Comparison of ENCODE assay signal across 1 cellular context in the genomic region with DNA sequence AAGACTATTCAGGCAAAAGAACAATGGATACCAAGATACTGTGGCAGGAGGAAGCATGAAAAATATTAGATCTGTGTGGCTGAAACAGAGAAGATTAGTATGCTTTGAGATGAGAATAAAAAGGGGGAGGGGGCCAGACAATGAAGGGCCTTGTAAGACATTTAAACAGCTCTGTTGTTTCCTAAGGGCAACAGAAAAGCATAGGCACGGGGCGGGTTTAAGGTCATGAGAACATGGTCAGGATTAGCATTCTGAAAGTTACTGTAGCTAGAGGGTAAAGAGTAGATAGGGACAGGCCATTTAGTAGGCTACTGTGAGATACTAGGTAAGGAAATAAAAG.
TF ChIP-seq lines count a peak whose summit lies in the region.

No MANE protein-coding gene starts in this region.

TF ChIP-seq in WTC11, 78 proteins besides CTCF, POLR2A, EP300 and RAD21:
- TF ChIP-seq, protein P1, sequence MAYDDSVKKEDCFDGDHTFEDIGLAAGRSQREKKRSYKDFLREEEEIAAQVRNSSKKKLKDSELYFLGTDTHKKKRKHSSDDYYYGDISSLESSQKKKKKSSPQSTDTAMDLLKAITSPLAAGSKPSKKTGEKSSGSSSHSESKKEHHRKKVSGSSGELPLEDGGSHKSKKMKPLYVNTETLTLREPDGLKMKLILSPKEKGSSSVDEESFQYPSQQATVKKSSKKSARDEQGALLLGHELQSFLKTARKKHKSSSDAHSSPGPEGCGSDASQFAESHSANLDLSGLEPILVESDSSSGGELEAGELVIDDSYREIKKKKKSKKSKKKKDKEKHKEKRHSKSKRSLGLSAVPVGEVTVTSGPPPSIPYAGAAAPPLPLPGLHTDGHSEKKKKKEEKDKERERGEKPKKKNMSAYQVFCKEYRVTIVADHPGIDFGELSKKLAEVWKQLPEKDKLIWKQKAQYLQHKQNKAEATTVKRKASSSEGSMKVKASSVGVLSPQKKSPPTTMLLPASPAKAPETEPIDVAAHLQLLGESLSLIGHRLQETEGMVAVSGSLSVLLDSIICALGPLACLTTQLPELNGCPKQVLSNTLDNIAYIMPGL (CRISPR knock-in tag; IDR thresholded peaks at IDR 0.05) = no peak
- TF ChIP-seq ZNF671 (CRISPR knock-in tag; IDR thresholded peaks at IDR 0.05) (no peak), RELA (CRISPR knock-in tag; IDR thresholded peaks at IDR 0.05; ENCODE audit: borderline replicate concordance) (no peak), NR1H2 (CRISPR knock-in tag; IDR thresholded peaks at IDR 0.05) (no peak), ZNF232 (CRISPR knock-in tag; IDR thresholded peaks at IDR 0.05) (no peak), JAZF1 (CRISPR knock-in tag; IDR thresholded peaks at IDR 0.05) (no peak), GTF2I (CRISPR knock-in tag; conservative IDR thresholded peaks at IDR 0.05) (no peak)
- TF ChIP-seq, protein P2, sequence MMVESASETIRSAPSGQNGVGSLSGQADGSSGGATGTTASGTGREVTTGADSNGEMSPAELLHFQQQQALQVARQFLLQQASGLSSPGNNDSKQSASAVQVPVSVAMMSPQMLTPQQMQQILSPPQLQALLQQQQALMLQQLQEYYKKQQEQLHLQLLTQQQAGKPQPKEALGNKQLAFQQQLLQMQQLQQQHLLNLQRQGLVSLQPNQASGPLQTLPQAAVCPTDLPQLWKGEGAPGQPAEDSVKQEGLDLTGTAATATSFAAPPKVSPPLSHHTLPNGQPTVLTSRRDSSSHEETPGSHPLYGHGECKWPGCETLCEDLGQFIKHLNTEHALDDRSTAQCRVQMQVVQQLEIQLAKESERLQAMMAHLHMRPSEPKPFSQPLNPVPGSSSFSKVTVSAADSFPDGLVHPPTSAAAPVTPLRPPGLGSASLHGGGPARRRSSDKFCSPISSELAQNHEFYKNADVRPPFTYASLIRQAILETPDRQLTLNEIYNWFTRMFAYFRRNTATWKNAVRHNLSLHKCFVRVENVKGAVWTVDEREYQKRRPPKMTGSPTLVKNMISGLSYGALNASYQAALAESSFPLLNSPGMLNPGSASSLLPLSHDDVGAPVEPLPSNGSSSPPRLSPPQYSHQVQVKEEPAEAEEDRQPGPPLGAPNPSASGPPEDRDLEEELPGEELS (CRISPR knock-in tag; IDR thresholded peaks at IDR 0.05) = no peak
- TF ChIP-seq, protein P3, sequence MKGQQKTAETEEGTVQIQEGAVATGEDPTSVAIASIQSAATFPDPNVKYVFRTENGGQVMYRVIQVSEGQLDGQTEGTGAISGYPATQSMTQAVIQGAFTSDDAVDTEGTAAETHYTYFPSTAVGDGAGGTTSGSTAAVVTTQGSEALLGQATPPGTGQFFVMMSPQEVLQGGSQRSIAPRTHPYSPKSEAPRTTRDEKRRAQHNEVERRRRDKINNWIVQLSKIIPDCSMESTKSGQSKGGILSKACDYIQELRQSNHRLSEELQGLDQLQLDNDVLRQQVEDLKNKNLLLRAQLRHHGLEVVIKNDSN (CRISPR knock-in tag; IDR thresholded peaks at IDR 0.05) = no peak
- TF ChIP-seq, protein P4, sequence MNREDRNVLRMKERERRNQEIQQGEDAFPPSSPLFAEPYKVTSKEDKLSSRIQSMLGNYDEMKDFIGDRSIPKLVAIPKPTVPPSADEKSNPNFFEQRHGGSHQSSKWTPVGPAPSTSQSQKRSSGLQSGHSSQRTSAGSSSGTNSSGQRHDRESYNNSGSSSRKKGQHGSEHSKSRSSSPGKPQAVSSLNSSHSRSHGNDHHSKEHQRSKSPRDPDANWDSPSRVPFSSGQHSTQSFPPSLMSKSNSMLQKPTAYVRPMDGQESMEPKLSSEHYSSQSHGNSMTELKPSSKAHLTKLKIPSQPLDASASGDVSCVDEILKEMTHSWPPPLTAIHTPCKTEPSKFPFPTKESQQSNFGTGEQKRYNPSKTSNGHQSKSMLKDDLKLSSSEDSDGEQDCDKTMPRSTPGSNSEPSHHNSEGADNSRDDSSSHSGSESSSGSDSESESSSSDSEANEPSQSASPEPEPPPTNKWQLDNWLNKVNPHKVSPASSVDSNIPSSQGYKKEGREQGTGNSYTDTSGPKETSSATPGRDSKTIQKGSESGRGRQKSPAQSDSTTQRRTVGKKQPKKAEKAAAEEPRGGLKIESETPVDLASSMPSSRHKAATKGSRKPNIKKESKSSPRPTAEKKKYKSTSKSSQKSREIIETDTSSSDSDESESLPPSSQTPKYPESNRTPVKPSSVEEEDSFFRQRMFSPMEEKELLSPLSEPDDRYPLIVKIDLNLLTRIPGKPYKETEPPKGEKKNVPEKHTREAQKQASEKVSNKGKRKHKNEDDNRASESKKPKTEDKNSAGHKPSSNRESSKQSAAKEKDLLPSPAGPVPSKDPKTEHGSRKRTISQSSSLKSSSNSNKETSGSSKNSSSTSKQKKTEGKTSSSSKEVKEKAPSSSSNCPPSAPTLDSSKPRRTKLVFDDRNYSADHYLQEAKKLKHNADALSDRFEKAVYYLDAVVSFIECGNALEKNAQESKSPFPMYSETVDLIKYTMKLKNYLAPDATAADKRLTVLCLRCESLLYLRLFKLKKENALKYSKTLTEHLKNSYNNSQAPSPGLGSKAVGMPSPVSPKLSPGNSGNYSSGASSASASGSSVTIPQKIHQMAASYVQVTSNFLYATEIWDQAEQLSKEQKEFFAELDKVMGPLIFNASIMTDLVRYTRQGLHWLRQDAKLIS (CRISPR knock-in tag; IDR thresholded peaks at IDR 0.05; ENCODE audit: borderline replicate concordance) = no peak
